Comparison of ENCODE assay signal across 7 cellular contexts in genomic region chr1:33507661-33508060, GRCh38.
"Had no signal": no experiment of that assay in that cellular context is flagged by ENCODE, and none has a peak within 500 bp of the region (broad histone marks: within the 10 kb centered on the region; RNA-seq: fewer than 3 reads in every experiment).

No MANE protein-coding gene starts in this region.

- DNase-seq: GDM1, GF-D8 had no signal

- ATAC-seq: GM12878 had no signal

- H3K4me3 ChIP-seq: GM12878 had no signal

- FAIRE-seq: GM12878, GM12891, GM12892, GM18507, GM19239 had no signal
